In genomic region chr12:56631790-56632700, GRCh38 we compare ENCODE assay signal across 1 cellular context.
TF ChIP-seq lines count a peak whose summit lies in the region.

No MANE protein-coding gene starts in this region.

TF ChIP-seq in HEK293, 187 proteins besides CTCF, POLR2A, EP300 and RAD21 (continued from another document):
- TF ChIP-seq, protein P1, sequence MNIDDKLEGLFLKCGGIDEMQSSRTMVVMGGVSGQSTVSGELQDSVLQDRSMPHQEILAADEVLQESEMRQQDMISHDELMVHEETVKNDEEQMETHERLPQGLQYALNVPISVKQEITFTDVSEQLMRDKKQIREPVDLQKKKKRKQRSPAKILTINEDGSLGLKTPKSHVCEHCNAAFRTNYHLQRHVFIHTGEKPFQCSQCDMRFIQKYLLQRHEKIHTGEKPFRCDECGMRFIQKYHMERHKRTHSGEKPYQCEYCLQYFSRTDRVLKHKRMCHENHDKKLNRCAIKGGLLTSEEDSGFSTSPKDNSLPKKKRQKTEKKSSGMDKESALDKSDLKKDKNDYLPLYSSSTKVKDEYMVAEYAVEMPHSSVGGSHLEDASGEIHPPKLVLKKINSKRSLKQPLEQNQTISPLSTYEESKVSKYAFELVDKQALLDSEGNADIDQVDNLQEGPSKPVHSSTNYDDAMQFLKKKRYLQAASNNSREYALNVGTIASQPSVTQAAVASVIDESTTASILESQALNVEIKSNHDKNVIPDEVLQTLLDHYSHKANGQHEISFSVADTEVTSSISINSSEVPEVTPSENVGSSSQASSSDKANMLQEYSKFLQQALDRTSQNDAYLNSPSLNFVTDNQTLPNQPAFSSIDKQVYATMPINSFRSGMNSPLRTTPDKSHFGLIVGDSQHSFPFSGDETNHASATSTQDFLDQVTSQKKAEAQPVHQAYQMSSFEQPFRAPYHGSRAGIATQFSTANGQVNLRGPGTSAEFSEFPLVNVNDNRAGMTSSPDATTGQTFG (tag by site-specific recombination; IDR thresholded peaks at IDR 0.05; ENCODE audit: borderline replicate concordance): no peak
- TF ChIP-seq ZFP69B (tag by site-specific recombination; IDR thresholded peaks at IDR 0.05) (peak; percentile 64; the same call in 1 of the 2 replicates), ZNF366 (tag by site-specific recombination; conservative IDR thresholded peaks at IDR 0.05) (peak; percentile 54; the same call in 1 of the 2 replicates), ZIC2 (tag by site-specific recombination; IDR thresholded peaks at IDR 0.05) (no peak), ZNF510 (tag by site-specific recombination; IDR thresholded peaks at IDR 0.05; ENCODE audit: insufficient replicate concordance) (no peak), ZNF501 (tag by site-specific recombination; IDR thresholded peaks at IDR 0.05) (no peak), ZNF211 (tag by site-specific recombination; IDR thresholded peaks at IDR 0.05; ENCODE audit: low read depth) (no peak)
